ENCODE assay signal across 22 cellular contexts in the genomic region with DNA sequence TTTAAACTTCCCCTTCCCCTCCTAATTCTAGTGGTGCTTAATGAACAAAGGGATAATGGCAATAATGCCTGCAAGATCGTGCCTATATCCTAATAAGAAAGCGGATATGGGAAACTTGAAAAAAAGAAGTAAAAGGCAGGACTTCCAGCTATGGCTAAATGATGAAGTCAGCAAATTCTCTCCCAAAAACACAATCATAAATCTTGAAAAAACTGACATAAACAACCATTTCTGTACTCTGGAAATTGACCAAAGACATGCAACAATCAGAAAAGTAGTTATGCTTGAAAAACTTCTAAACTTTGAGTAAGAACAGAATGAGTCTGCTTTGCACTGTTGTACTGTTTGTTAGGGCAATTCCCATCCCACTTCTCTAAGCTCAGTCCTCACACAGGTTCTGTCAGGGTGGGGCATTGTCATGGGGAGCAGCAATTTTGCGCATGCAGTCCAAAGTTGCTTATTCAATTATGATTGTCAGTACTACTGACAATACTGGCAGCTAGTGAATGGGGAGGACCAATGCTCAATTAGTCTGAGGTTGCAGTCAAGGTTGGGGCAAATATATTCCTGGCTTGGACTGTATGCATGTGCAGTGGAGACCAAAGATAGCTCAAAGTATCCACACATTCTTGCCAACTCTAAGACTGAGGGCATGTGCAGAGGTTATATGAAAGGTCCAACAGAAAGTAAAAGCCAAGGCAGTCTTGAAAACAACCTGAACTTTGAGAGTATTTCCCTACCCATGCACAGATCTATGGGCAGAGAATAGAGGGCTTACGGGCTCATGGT. TPM values are rescaled to one million over a fixed set of nuclear protein-coding genes. Genes with fewer than 3 reads are reported as not detected.
"Had no signal": no experiment of that assay in that cellular context is flagged by ENCODE, and none has a peak within 500 bp of the region (broad histone marks: within the 10 kb centered on the region; RNA-seq: fewer than 3 reads in every experiment).

No MANE protein-coding gene starts in this region.

- H3K27me3 ChIP-seq: ascending aorta, ovary, upper lobe of left lung had no signal

- H3K9me3 ChIP-seq: ovary had no signal

- H3K27ac ChIP-seq: ascending aorta, ovary, psoas muscle, thoracic aorta, upper lobe of left lung had no signal

- FAIRE-seq: kidney had no signal

- H3K36me3 ChIP-seq: ascending aorta, ovary, thoracic aorta, upper lobe of left lung had no signal

- DNase-seq: activated CD4-positive, alpha-beta T cell treated with anti-CD3 and anti-CD28 coated beads, Interleukin-2, amount 10 ng/mL, durations not matched to agents 7 days and 5 days; activated CD8-positive, alpha-beta T cell treated with anti-CD3 and anti-CD28 coated beads, Interleukin-2, amount 10 ng/mL, durations not matched to agents 7 days and 5 days; activated effector memory CD4-positive, alpha-beta T cell treated with Interleukin-2 at 50 U/mL for 16 hours; activated naive CD4-positive, alpha-beta T cell treated with anti-CD3 and anti-CD28 coated beads, Interleukin-2, amount 10 ng/mL, durations not matched to agents 7 days and 5 days; activated T-cell treated with anti-CD3 and anti-CD28 coated beads, Interleukin-2, amount 50 U/mL, for 4 hours; cerebellar nuclear complex; cortex of kidney; effector memory CD4-positive, alpha-beta T cell; foreskin melanocyte; glutamatergic neuron; kidney; mesendoderm; naive thymus-derived CD8-positive, alpha-beta T cell; ovary; psoas muscle; stimulated activated CD4-positive, alpha-beta T cell treated with anti-CD3 and anti-CD28 coated beads, Interleukin-4, amount 100 ng/mL, for 24 hours; upper lobe of left lung had no signal

- H3K4me3 ChIP-seq: ascending aorta, ovary, psoas muscle, thoracic aorta, upper lobe of left lung had no signal

- H3K4me1 ChIP-seq: psoas muscle had no signal

- ATAC-seq: activated CD4-positive, CD25-positive, alpha-beta regulatory T cell treated with anti-CD3 and anti-CD28 coated beads, Interleukin-2, amount 50 U/mL, for 24 hours; activated CD8-positive, alpha-beta T cell treated with anti-CD3 and anti-CD28 coated beads, Interleukin-2, amount 10 ng/mL, durations not matched to agents 7 days and 5 days; activated T-cell treated with anti-CD3 and anti-CD28 coated beads, Interleukin-2, amount 50 U/mL, for 4 hours; naive thymus-derived CD8-positive, alpha-beta T cell; psoas muscle; sciatic nerve; stimulated activated effector memory CD8-positive, alpha-beta T cell treated with anti-CD3 and anti-CD28 coated beads, Interleukin-12 subunit alpha, Interleukin-12 subunit beta, amount 100 ng/mL, for 72 hours had no signal

RNA-seq across cellular contexts. Expression of gene ARHGAP22, which starts 34.1 kb away (rescaled TPM):
- total RNA-seq: activated CD4-positive, alpha-beta T cell treated with anti-CD3 and anti-CD28 coated beads, Interleukin-2, amount 10 ng/mL, durations not matched to agents 7 days and 5 days; activated CD8-positive, alpha-beta T cell treated with anti-CD3 and anti-CD28 coated beads, Interleukin-2, amount 10 ng/mL, durations not matched to agents 7 days and 5 days had no signal
- polyA plus RNA-seq: naive thymus-derived CD8-positive, alpha-beta T cell had no signal
